1 cellular context compared by ENCODE assay signal in genomic region chr16:15052747-15053476, GRCh38.
TF ChIP-seq lines count a peak whose summit lies in the region.

No MANE protein-coding gene starts in this region.

TF ChIP-seq in HepG2, 621 proteins besides CTCF, POLR2A, EP300 and RAD21 (continues in another document):
- TF ChIP-seq ZNF138 (CRISPR knock-in tag; IDR thresholded peaks at IDR 0.05; ENCODE audit: low read depth) (no peak), ZMYM3 (CRISPR knock-in tag; IDR thresholded peaks at IDR 0.05) (peak; percentile 78), GZF1 (CRISPR knock-in tag; IDR thresholded peaks at IDR 0.05) (no peak), ZNF3 (CRISPR knock-in tag; IDR thresholded peaks at IDR 0.05) (peak; percentile 23; the same call in 1 of the 2 replicates), ZC3H4 (CRISPR knock-in tag; IDR thresholded peaks at IDR 0.05; ENCODE audit: borderline replicate concordance) (peak; percentile 50; the same call in 1 of the 2 replicates), ARHGAP35 (CRISPR knock-in tag; IDR thresholded peaks at IDR 0.05; ENCODE audit: borderline replicate concordance) (0 out of 2 replicates have a peak, but pooled peaks have one; percentile 27), FOXO4 (CRISPR knock-in tag; conservative IDR thresholded peaks at IDR 0.05) (no peak), POLR2AphosphoS2 (IDR thresholded peaks at IDR 0.05; ENCODE audit: low read depth, low read length) (no peak), ZNF597 (CRISPR knock-in tag; IDR thresholded peaks at IDR 0.05) (no peak), MTERF4 (CRISPR knock-in tag; IDR thresholded peaks at IDR 0.05) (no peak), SRSF4 (IDR thresholded peaks at IDR 0.05; ENCODE audit: low read depth, low read length, poor library complexity, severe bottlenecking) (no peak), GTF3A (CRISPR knock-in tag; conservative IDR thresholded peaks at IDR 0.05) (no peak), ZNF350 (CRISPR knock-in tag; IDR thresholded peaks at IDR 0.05; ENCODE audit: borderline replicate concordance, low read depth) (no peak), MXD4 (CRISPR knock-in tag; IDR thresholded peaks at IDR 0.05) (no peak), CBX2 (IDR thresholded peaks at IDR 0.05; ENCODE audit: low read depth, low read length) (no peak), CBX2 (CRISPR knock-in tag; IDR thresholded peaks at IDR 0.05; ENCODE audit: low read depth) (no peak), FOXC1 (CRISPR knock-in tag; IDR thresholded peaks at IDR 0.05; ENCODE audit: borderline replicate concordance) (0 out of 2 replicates have a peak, but pooled peaks have one; percentile 3), STAG1 (CRISPR knock-in tag; IDR thresholded peaks at IDR 0.05) (0 out of 2 replicates have a peak, but pooled peaks have one; percentile 2), RFXAP (CRISPR knock-in tag; IDR thresholded peaks at IDR 0.05; ENCODE audit: borderline replicate concordance) (0 out of 2 replicates have a peak, but pooled peaks have one; percentile 20), ZNF547 (CRISPR knock-in tag; IDR thresholded peaks at IDR 0.05) (no peak), E2F1 (CRISPR knock-in tag; IDR thresholded peaks at IDR 0.05) (0 out of 2 replicates have a peak, but pooled peaks have one; percentile 4), ZBTB1 (CRISPR knock-in tag; IDR thresholded peaks at IDR 0.05; ENCODE audit: borderline replicate concordance) (no peak), KDM1A (CRISPR knock-in tag; IDR thresholded peaks at IDR 0.05) (peak; percentile 89), ZNF605 (CRISPR knock-in tag; IDR thresholded peaks at IDR 0.05) (peak; percentile 8; the same call in 1 of the 2 replicates), NR3C1 (CRISPR knock-in tag; IDR thresholded peaks at IDR 0.05) (no peak), ZNF136 (CRISPR knock-in tag; IDR thresholded peaks at IDR 0.05; ENCODE audit: low read depth) (no peak), CSRNP1 (CRISPR knock-in tag; IDR thresholded peaks at IDR 0.05) (no peak), ZBTB14 (CRISPR knock-in tag; IDR thresholded peaks at IDR 0.05) (no peak), HMGXB4 (CRISPR knock-in tag; IDR thresholded peaks at IDR 0.05; ENCODE audit: borderline replicate concordance in 1 of 2, low read depth in 1 of 2) (peak in 1 of 2 experiments; percentile 11; a peak in 3 of 4 replicates), ZSCAN20 (CRISPR knock-in tag; IDR thresholded peaks at IDR 0.05; ENCODE audit: borderline replicate concordance) (0 out of 2 replicates have a peak, but pooled peaks have one; percentile 24), HDAC6 (IDR thresholded peaks at IDR 0.05; ENCODE audit: low read depth, low read length) (no peak), TEAD3 (CRISPR knock-in tag; optimal IDR thresholded peaks at IDR 0.05; ENCODE audit: borderline replicate concordance) (peak; percentile 18), GABPA (IDR thresholded peaks at IDR 0.05; ENCODE audit: low read depth, low read length) (no peak), GABPA (CRISPR knock-in tag; IDR thresholded peaks at IDR 0.05; ENCODE audit: low read depth) (0 out of 2 replicates have a peak, but pooled peaks have one; percentile 5), SP4 (CRISPR knock-in tag; IDR thresholded peaks at IDR 0.05) (peak; percentile 69), TARDBP (CRISPR knock-in tag; IDR thresholded peaks at IDR 0.05) (0 out of 2 replicates have a peak, but pooled peaks have one; percentile 1), ZNF564 (CRISPR knock-in tag; IDR thresholded peaks at IDR 0.05) (no peak), ZBTB25 (CRISPR knock-in tag; IDR thresholded peaks at IDR 0.05) (0 out of 2 replicates have a peak, but pooled peaks have one; percentile 1), HBP1 (CRISPR knock-in tag; IDR thresholded peaks at IDR 0.05; ENCODE audit: low read depth) (0 out of 2 replicates have a peak, but pooled peaks have one; percentile 37), ADNP (CRISPR knock-in tag; IDR thresholded peaks at IDR 0.05) (0 out of 2 replicates have a peak, but pooled peaks have one; percentile 30), ZNF749 (CRISPR knock-in tag; IDR thresholded peaks at IDR 0.05; ENCODE audit: borderline replicate concordance) (no peak), ZNF563 (CRISPR knock-in tag; IDR thresholded peaks at IDR 0.05) (peak; percentile 6; the same call in 1 of the 2 replicates), RARA (CRISPR knock-in tag; IDR thresholded peaks at IDR 0.05) (no peak), ZNF333 (CRISPR knock-in tag; IDR thresholded peaks at IDR 0.05; ENCODE audit: borderline replicate concordance) (no peak), SP140L (CRISPR knock-in tag; IDR thresholded peaks at IDR 0.05; ENCODE audit: borderline replicate concordance) (no peak), ZNF629 (CRISPR knock-in tag; conservative IDR thresholded peaks at IDR 0.05) (peak; percentile 98), ZNF768 (CRISPR knock-in tag; IDR thresholded peaks at IDR 0.05) (peak; percentile 84)
